In the genomic region with DNA sequence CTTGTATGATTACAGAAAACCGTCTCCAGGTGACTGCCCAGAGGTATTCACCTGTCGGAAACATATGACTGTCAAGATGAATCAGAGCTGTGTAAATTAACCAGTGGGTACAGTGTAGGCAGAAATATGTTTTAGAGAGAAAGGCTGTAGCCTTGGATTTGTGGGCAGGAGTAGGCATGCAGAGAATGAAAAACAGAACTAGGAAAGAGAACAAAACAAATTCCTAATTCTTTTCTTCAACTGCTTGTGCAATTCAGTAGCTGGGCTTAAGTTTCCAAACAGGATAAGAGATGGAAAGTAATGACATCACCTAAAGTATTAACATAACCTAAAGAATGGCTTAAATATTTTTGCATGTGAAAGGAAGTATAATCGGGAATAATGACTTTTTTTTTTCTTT, we compare ENCODE assay signal across 29 cellular contexts. TPM values are rescaled to one million over a fixed set of nuclear protein-coding genes. Genes with fewer than 3 reads are reported as not detected.
DNase-seq lines count a peak whose midpoint lies in the region; ATAC-seq, FAIRE-seq and TF ChIP-seq lines count a peak whose summit lies in the region.
"Had no signal": no experiment of that assay in that cellular context is flagged by ENCODE, and none has a peak within 500 bp of the region (broad histone marks: within the 10 kb centered on the region; RNA-seq: fewer than 3 reads in every experiment).

No MANE protein-coding gene starts in this region.

- TF ChIP-seq CTCF in HepG2 (CRISPR knock-in tag; IDR thresholded peaks at IDR 0.05) (no peak), right lobe of liver (IDR thresholded peaks at IDR 0.05) (no peak), astrocyte (IDR thresholded peaks at IDR 0.05; ENCODE audit: insufficient read depth, low read depth, low read length) (no peak), fibroblast of pulmonary artery (IDR thresholded peaks at IDR 0.05; ENCODE audit: low read length, missing control alignments) (no peak)

- TF ChIP-seq POLR2A in HepG2 (IDR thresholded peaks at IDR 0.05; ENCODE audit: insufficient read depth in 1 of 2, low read depth in 2 of 2, low read length in 2 of 2) (no peak), right lobe of liver (IDR thresholded peaks at IDR 0.05) (no peak)

- no peak for TF ChIP-seq RAD21 in HepG2 (CRISPR knock-in tag; IDR thresholded peaks at IDR 0.05)

- H3K4me3 ChIP-seq in HepG2 (replicated peaks in 1 of 3; ENCODE audit: insufficient read depth in 1 of 3, low read depth in 2 of 3, low read length in 3 of 3) (no peak overlapping the region), right lobe of liver (no peak overlapping the region), astrocyte (ENCODE audit: insufficient read depth, low read depth, low read length) (no peak overlapping the region), fibroblast of pulmonary artery (replicated peaks; ENCODE audit: low read depth, low read length) (no peak overlapping the region)
- H3K4me3 ChIP-seq: hepatocyte, K562, lung, SJCRH30, upper lobe of right lung had no signal

- H4K20me1 ChIP-seq in HepG2 (ENCODE audit: insufficient read depth, low read length) (no peaks in the 10 kb centered on the region), astrocyte (ENCODE audit: insufficient read depth, low read length) (no peaks in the 10 kb centered on the region)

- TF ChIP-seq EP300 in HepG2 (IDR thresholded peaks at IDR 0.05; ENCODE audit: low read depth in 2 of 2, low read length in 2 of 2): no peak
- TF ChIP-seq EP300 in HepG2 (CRISPR knock-in tag; IDR thresholded peaks at IDR 0.05; ENCODE audit: borderline replicate concordance): no peak

- H3K9me3 Mint-ChIP-seq in astrocyte (ENCODE audit: unreplicated experiment): no peaks in the 10 kb centered on the region
- H3K9me3 Mint-ChIP-seq in stimulated activated naive B cell treated with anti-CD40 and anti-IgM and Interleukin-4, amounts not matched to agents 10 μg/mL and 1 μg/mL and 100 μg/mL, for 72 hours: no peaks in the 10 kb centered on the region
- H3K9me3 Mint-ChIP-seq in activated T-cell treated with anti-CD3 and anti-CD28 coated beads, Interleukin-2, amount 50 U/mL, for 72 hours: no peaks in the 10 kb centered on the region
- H3K9me3 Mint-ChIP-seq: activated CD4-positive, alpha-beta memory T cell treated with anti-CD3 and anti-CD28 coated beads, Interleukin-2, amount 10 ng/mL, durations not matched to agents 7 days and 5 days had no signal

- peaks cover 16% of the 10 kb centered on the region for H3K4me1 Mint-ChIP-seq in astrocyte (ENCODE audit: low read depth, unreplicated experiment)
- H3K4me1 Mint-ChIP-seq in stimulated activated naive B cell treated with anti-CD40 and anti-IgM and Interleukin-4, amounts not matched to agents 10 μg/mL and 1 μg/mL and 100 μg/mL, for 72 hours: no peaks in the 10 kb centered on the region
- peaks cover 5% of the 10 kb centered on the region for H3K4me1 Mint-ChIP-seq in activated T-cell treated with anti-CD3 and anti-CD28 coated beads, Interleukin-2, amount 50 U/mL, for 72 hours (ENCODE audit: low read depth)
- H3K4me1 Mint-ChIP-seq: activated CD4-positive, alpha-beta memory T cell treated with anti-CD3 and anti-CD28 coated beads, Interleukin-2, amount 10 ng/mL, durations not matched to agents 7 days and 5 days had no signal

- H3K4me2 ChIP-seq in HepG2 (ENCODE audit: low read depth, low read length): no peak overlapping the region
- H3K4me2 ChIP-seq in astrocyte (ENCODE audit: low read length): no peak overlapping the region
- H3K4me2 ChIP-seq: hepatocyte had no signal

- H3K79me2 ChIP-seq in HepG2 (ENCODE audit: insufficient read depth, low read length) (no peaks in the 10 kb centered on the region), astrocyte (ENCODE audit: insufficient read depth, low read length) (no peaks in the 10 kb centered on the region)
- H3K79me2 ChIP-seq: hepatocyte had no signal

- no TSS peak for BruUV-seq in HepG2 (replicated peaks; lab: Mats Ljungman, UMichigan)

- POLR2A ChIA-PET in HepG2 (lab: Yijun Ruan, JAX): no interaction called here

- no peaks in the 10 kb centered on the region for H3K27me3 Mint-ChIP-seq in astrocyte (ENCODE audit: low read depth, unreplicated experiment)
- peaks cover 16 to 18% of the 10 kb centered on the region in 2 donors for H3K27me3 Mint-ChIP-seq in stimulated activated naive B cell treated with anti-CD40 and anti-IgM and Interleukin-4, amounts not matched to agents 10 μg/mL and 1 μg/mL and 100 μg/mL, for 72 hours
- H3K27me3 Mint-ChIP-seq in activated T-cell treated with anti-CD3 and anti-CD28 coated beads, Interleukin-2, amount 50 U/mL, for 72 hours (ENCODE audit: low read depth): no peaks in the 10 kb centered on the region

- H3K9me3 ChIP-seq in HepG2 (ENCODE audit: low read length) (no peaks in the 10 kb centered on the region), right lobe of liver (no peaks in the 10 kb centered on the region), astrocyte (ENCODE audit: insufficient read depth, low read depth, low read length) (no peaks in the 10 kb centered on the region)
- H3K9me3 ChIP-seq: SJCRH30, upper lobe of right lung had no signal

- H3K27ac ChIP-seq in HepG2 (ENCODE audit: extremely low read length, insufficient read depth, low read length) (no peak overlapping the region), right lobe of liver (no peak overlapping the region), astrocyte (ENCODE audit: low read depth, low read length) (no peak overlapping the region)
- H3K27ac ChIP-seq: C4-2B, hepatocyte, HL-60, SJCRH30, upper lobe of right lung had no signal

- no peak overlapping the region for H3K27ac Mint-ChIP-seq in astrocyte (ENCODE audit: unreplicated experiment)
- no peak overlapping the region for H3K27ac Mint-ChIP-seq in stimulated activated naive B cell treated with anti-CD40 and anti-IgM and Interleukin-4, amounts not matched to agents 10 μg/mL and 1 μg/mL and 100 μg/mL, for 72 hours
- no peak overlapping the region for H3K27ac Mint-ChIP-seq in activated T-cell treated with anti-CD3 and anti-CD28 coated beads, Interleukin-2, amount 50 U/mL, for 72 hours
- H3K27ac Mint-ChIP-seq: activated CD4-positive, alpha-beta memory T cell treated with anti-CD3 and anti-CD28 coated beads, Interleukin-2, amount 10 ng/mL, durations not matched to agents 7 days and 5 days had no signal

- H3K36me3 Mint-ChIP-seq in astrocyte (ENCODE audit: low read depth, unreplicated experiment): no peaks in the 10 kb centered on the region
- no peaks in the 10 kb centered on the region for H3K36me3 Mint-ChIP-seq in stimulated activated naive B cell treated with anti-CD40 and anti-IgM and Interleukin-4, amounts not matched to agents 10 μg/mL and 1 μg/mL and 100 μg/mL, for 72 hours
- no peaks in the 10 kb centered on the region for H3K36me3 Mint-ChIP-seq in activated T-cell treated with anti-CD3 and anti-CD28 coated beads, Interleukin-2, amount 50 U/mL, for 72 hours (ENCODE audit: insufficient read depth in 2 of 2)

- DNase-seq in HepG2 (ENCODE audit: low spot score): no peak
- DNase-seq in right lobe of liver: no peak
- DNase-seq in astrocyte (ENCODE audit: low read depth): peak; percentile 39
- DNase-seq in fibroblast of pulmonary artery (ENCODE audit: low read depth): peak; percentile 51
- no peak for DNase-seq in RPMI8226
- DNase-seq in stimulated activated naive B cell treated with anti-CD40 and anti-IgM and Interleukin-4, amounts not matched to agents 10 μg/mL and 1 μg/mL and 100 μg/mL, for 72 hours: no peak
- DNase-seq in activated T-cell treated with anti-CD3 and anti-CD28 coated beads, Interleukin-2, amount 50 U/mL, for 72 hours: no peak
- DNase-seq: activated CD4-positive, alpha-beta memory T cell treated with anti-CD3 and anti-CD28 coated beads, Interleukin-2, amount 10 ng/mL, durations not matched to agents 7 days and 5 days; activated gamma-delta T cell treated with Interleukin-2 at 50 U/mL for 16 hours; activated T-cell treated with anti-CD3 and anti-CD28 coated beads for 4 hours; aorta; effector memory CD4-positive, alpha-beta T cell; foreskin fibroblast; NCI-H1694 treated with DMSO at 0.1 percent for 48 hours; NCI-H748 treated with DMSO at 0.1 percent for 48 hours; SJCRH30; upper lobe of right lung had no signal

- 46% methylated on average over 3 of the region's 3 CpGs for WGBS in HepG2 (ENCODE audit: low lambda C conversion rate)
- 90% methylated on average over 3 of the region's 3 CpGs for WGBS in right lobe of liver (ENCODE audit: insufficient coverage, low coverage, low lambda C conversion rate, missing lambda C conversion rate)

- H3K4me3 Mint-ChIP-seq in astrocyte (ENCODE audit: unreplicated experiment): no peak overlapping the region
- H3K4me3 Mint-ChIP-seq in stimulated activated naive B cell treated with anti-CD40 and anti-IgM and Interleukin-4, amounts not matched to agents 10 μg/mL and 1 μg/mL and 100 μg/mL, for 72 hours: no peak overlapping the region
- no peak overlapping the region for H3K4me3 Mint-ChIP-seq in activated T-cell treated with anti-CD3 and anti-CD28 coated beads, Interleukin-2, amount 50 U/mL, for 72 hours
- H3K4me3 Mint-ChIP-seq: activated CD4-positive, alpha-beta memory T cell treated with anti-CD3 and anti-CD28 coated beads, Interleukin-2, amount 10 ng/mL, durations not matched to agents 7 days and 5 days; WTC11 had no signal

- no peak overlapping the region for H2AFZ ChIP-seq in HepG2 (ENCODE audit: low read length)
- H2AFZ ChIP-seq in astrocyte (ENCODE audit: low read depth, low read length): no peak overlapping the region
- H2AFZ ChIP-seq: hepatocyte had no signal

- in situ Hi-C loops in HepG2 (cut with HindIII; ENCODE audit: extremely low pct_ligation_motif_present, low pct_unique_long_range_greater_than_20kb): loop anchor here (25.0 kb wide), 1 partner anchor 316 kb away; no protein-coding TSS in a partner anchor

- intact Hi-C loops in HepG2 (cut with micrococcal nuclease; ENCODE audit: unreplicated experiment) (no loop called here), right lobe of liver (cut with DNase I) (no loop called here)

- peaks cover 0 to 6% of the 10 kb centered on the region in 2 experiments; a peak in 2 of 5 replicates for H3K27me3 ChIP-seq in HepG2 (ENCODE audit: control insufficient read depth in 1 of 2, insufficient read depth in 2 of 2, low read length in 2 of 2)
- no peaks in the 10 kb centered on the region for H3K27me3 ChIP-seq in right lobe of liver
- H3K27me3 ChIP-seq in astrocyte (ENCODE audit: insufficient read depth, low read length): no peaks in the 10 kb centered on the region
- H3K27me3 ChIP-seq: hepatocyte, SJCRH30, upper lobe of right lung had no signal

- no peak overlapping the region for H3K9ac ChIP-seq in HepG2 (ENCODE audit: insufficient read depth, low read depth, low read length)
- H3K9ac ChIP-seq in astrocyte (ENCODE audit: low read length): no peak overlapping the region

- ATAC-seq in HepG2: no peak
- no peak for ATAC-seq in right lobe of liver
- ATAC-seq in stimulated activated naive B cell treated with anti-CD40 and anti-IgM and Interleukin-4, amounts not matched to agents 10 μg/mL and 1 μg/mL and 100 μg/mL, for 72 hours (replicated peaks): no peak
- no peak for ATAC-seq in activated T-cell treated with anti-CD3 and anti-CD28 coated beads, Interleukin-2, amount 50 U/mL, for 72 hours (replicated peaks in 1 of 2)
- ATAC-seq in HG03175 (IDR thresholded peaks at IDR 0.05; ENCODE audit: unreplicated experiment): no peak
- ATAC-seq: K562, upper lobe of right lung had no signal

- no peak for FAIRE-seq in HepG2 (lab: Jason Lieb, UNC)
- FAIRE-seq in astrocyte (lab: Jason Lieb, UNC): no peak
- FAIRE-seq: A204.1, G401.6, K562 had no signal

- H3K4me1 ChIP-seq in HepG2 (ENCODE audit: insufficient read depth, low read length): no peaks in the 10 kb centered on the region
- no peaks in the 10 kb centered on the region for H3K4me1 ChIP-seq in right lobe of liver
- H3K4me1 ChIP-seq in astrocyte (ENCODE audit: insufficient read depth, low read length): peaks cover 12% of the 10 kb centered on the region
- H3K4me1 ChIP-seq: SJCRH30, upper lobe of right lung had no signal

- no peaks in the 10 kb centered on the region for H3K36me3 ChIP-seq in HepG2 (replicated peaks in 1 of 2; ENCODE audit: control insufficient read depth in 1 of 2, insufficient read depth in 2 of 2, low read length in 2 of 2)
- H3K36me3 ChIP-seq in right lobe of liver: no peaks in the 10 kb centered on the region
- H3K36me3 ChIP-seq in astrocyte (ENCODE audit: insufficient read depth, low read length): no peaks in the 10 kb centered on the region
- H3K36me3 ChIP-seq: SJCRH30, upper lobe of right lung had no signal

- CTCF ChIA-PET in HepG2 (lab: Yijun Ruan, JAX; ENCODE audit: low intra/inter-chr PET ratio, low total read pairs): no interaction called here

RNA-seq across cellular contexts. Expression of a gene that starts 34.7 kb away (rescaled TPM):
- total RNA-seq in HepG2 (2016; rRNA removed; fragmentation: Illumina TruSeq; extraction: Trizol) (6.4 and 10.9 TPM in 2 replicates), right lobe of liver (100 to 1,000 TPM; 105 to 899 (median 225) TPM), astrocyte (not detected in 2 replicates)
- total RNA-seq in HepG2 (2016; cell fraction: cytosol; rRNA removed; fragmentation: Illumina TruSeq; extraction: Trizol; ENCODE audit: low read depth): 0.62 and 1.3 TPM in 2 replicates
- total RNA-seq in HepG2 (2016; cell fraction: insoluble cytoplasmic fraction; rRNA removed; fragmentation: Illumina TruSeq; extraction: Trizol): 7.5 and 9.6 TPM in 2 replicates
- 1.8 and 2.3 TPM in 2 replicates for total RNA-seq in HepG2 (2016; cell fraction: membrane; rRNA removed; fragmentation: Illumina TruSeq; extraction: Trizol)
- total RNA-seq in HepG2 (2016; cell fraction: nucleus; rRNA removed; fragmentation: Illumina TruSeq; extraction: Trizol): 3.3 and 3.5 TPM in 2 replicates
- polyA plus RNA-seq in HepG2 (2011; rRNA removed): 0.40 and 0.63 TPM in 2 replicates
- polyA plus RNA-seq in HepG2 (2011; cell fraction: cytosol; rRNA removed): 0.72 and 0.81 TPM in 2 replicates
- polyA plus RNA-seq in HepG2 (2011; cell fraction: nucleus; rRNA removed): 1.0 and 1.3 TPM in 2 replicates
- polyA plus RNA-seq in HepG2 (2012): 3.5 and 15.0 TPM in 2 replicates
- 0.29 and 0.47 TPM in 2 replicates for polyA plus RNA-seq in HepG2 (2016; cell fraction: cytosol; fragmentation: Illumina TruSeq; extraction: Trizol; ENCODE audit: low read depth)
- 11.2 and 11.3 TPM in 2 replicates for polyA plus RNA-seq in HepG2 (2016; cell fraction: insoluble cytoplasmic fraction; fragmentation: Illumina TruSeq; extraction: Trizol; ENCODE audit: low read depth)
- 1.3 and 1.5 TPM in 2 replicates for polyA plus RNA-seq in HepG2 (2016; cell fraction: membrane; fragmentation: Illumina TruSeq; extraction: Trizol; ENCODE audit: low read depth)
- 4.6 and 5.3 TPM in 2 replicates for polyA plus RNA-seq in HepG2 (2016; cell fraction: nucleus; fragmentation: Illumina TruSeq; extraction: Trizol; ENCODE audit: insufficient read depth, low read depth)
- 1.1 TPM in 1 of 2 replicates, not detected in the other for polyA minus RNA-seq in HepG2 (2011; rRNA and poly(A)+ RNA removed; ENCODE audit: low replicate concordance)
- polyA minus RNA-seq in HepG2 (2011; cell fraction: cytosol; rRNA and poly(A)+ RNA removed): 1.1 and 1.4 TPM in 2 replicates
- 1.3 and 3.9 TPM in 2 replicates for polyA minus RNA-seq in HepG2 (2011; cell fraction: nucleus; rRNA and poly(A)+ RNA removed)
- total RNA-seq in activated T-cell treated with anti-CD3 and anti-CD28 coated beads, Interleukin-2, amount 50 U/mL, for 72 hours: not detected
- total RNA-seq: activated CD4-positive, alpha-beta memory T cell treated with anti-CD3 and anti-CD28 coated beads, Interleukin-2, amount 10 ng/mL, durations not matched to agents 7 days and 5 days; chondrocyte; K562; OCI-LY7; SJCRH30; T-helper 2 cell treated with Interferon-gamma antibody and Interleukin-4, amounts not matched to agents 100 ng/mL and 5 ng/mL, for 36 hours; upper lobe of right lung had no signal
- polyA plus RNA-seq: K562 had no signal

Comparison
In these comparisons a context has a peak if more than half of its experiments do, and no peak if none do; other contexts are left out.
1. RNA of a gene that starts 34.7 kb away (total RNA-seq): 105 to 899 TPM in right lobe of liver; 0.62 to 10.9 TPM in HepG2, not detected in astrocyte and not detected in activated T-cell treated with anti-CD3 and anti-CD28 coated beads, Interleukin-2, amount 50 U/mL, for 72 hours; every median in the first group is over 4 times any median in the second.
2. DNase-seq: peak in astrocyte (single experiment) and fibroblast of pulmonary artery (single experiment); none in HepG2 (single experiment), right lobe of liver (0 of 3), RPMI8226 (single experiment), stimulated activated naive B cell treated with anti-CD40 and anti-IgM and Interleukin-4, amounts not matched to agents 10 μg/mL and 1 μg/mL and 100 μg/mL, for 72 hours (single experiment) and activated T-cell treated with anti-CD3 and anti-CD28 coated beads, Interleukin-2, amount 50 U/mL, for 72 hours (0 of 2).